In the genomic region with DNA sequence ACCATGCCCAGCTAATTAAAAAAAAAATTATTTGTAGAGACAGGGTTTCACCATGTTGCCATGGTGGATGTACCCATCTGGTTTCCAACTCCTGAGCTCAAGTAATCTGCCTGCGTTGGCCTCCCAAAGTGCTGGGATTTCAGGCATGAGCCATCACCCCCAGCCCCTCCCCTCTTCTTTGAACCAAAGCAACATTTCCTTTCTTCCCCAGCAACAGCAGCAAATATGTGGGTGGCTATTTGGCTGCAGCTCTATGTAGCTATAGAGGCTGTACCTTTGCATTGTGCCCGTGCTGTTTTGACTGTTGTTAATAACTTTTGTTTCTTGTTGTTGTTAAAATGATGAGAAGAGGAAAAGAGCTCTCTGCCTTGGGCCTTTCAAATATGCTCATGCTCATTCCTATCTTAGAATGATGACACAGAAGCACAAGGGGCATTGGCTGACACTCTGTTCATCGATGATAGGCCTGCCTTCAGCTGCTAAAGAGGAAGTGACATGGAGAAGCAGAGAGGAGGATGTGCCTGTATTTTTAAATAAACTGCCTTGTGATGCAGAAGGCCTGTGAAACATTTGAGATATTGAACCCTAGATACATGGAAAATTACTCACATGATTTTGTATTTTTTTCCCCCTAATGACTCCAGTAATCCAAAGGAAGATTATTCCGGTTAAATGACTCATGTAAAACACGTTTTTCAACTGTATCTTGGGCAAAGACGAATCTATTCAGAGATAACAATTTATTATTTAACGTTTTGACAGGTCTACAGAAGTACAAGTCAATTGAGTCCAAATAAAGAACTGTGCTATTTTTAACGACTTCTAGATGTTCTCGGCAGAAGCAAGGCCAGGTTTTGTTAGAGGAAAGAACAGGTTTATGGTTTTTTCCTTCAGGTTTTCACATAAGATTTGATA, we compare ENCODE assay signal across 10 cellular contexts. TPM values are rescaled to one million over a fixed set of nuclear protein-coding genes. Genes with fewer than 3 reads are reported as not detected.
DNase-seq lines count a peak whose midpoint lies in the region; ATAC-seq and TF ChIP-seq lines count a peak whose summit lies in the region.
"Had no signal": no experiment of that assay in that cellular context is flagged by ENCODE, and none has a peak within 500 bp of the region (broad histone marks: within the 10 kb centered on the region; RNA-seq: fewer than 3 reads in every experiment).

No MANE protein-coding gene starts in this region.

- ATAC-seq in HG02981 (IDR thresholded peaks at IDR 0.05; ENCODE audit: unreplicated experiment) = no peak

- no peaks in the 10 kb centered on the region for H3K36me3 Mint-ChIP-seq in dendritic cell treated with granulocyte-macrophage colony-stimulating factor and Interleukin-4, amounts not matched to agents 40 ng/mL and 50 ng/mL, for 4 days (ENCODE audit: low read depth)
- no peaks in the 10 kb centered on the region for H3K36me3 Mint-ChIP-seq in chondrocyte (ENCODE audit: low read depth)

- intact Hi-C loops in dendritic cell treated with granulocyte-macrophage colony-stimulating factor and Interleukin-4, amounts not matched to agents 40 ng/mL and 50 ng/mL, for 4 days (cut with micrococcal nuclease) = no loop called here

- H3K27ac Mint-ChIP-seq in dendritic cell treated with granulocyte-macrophage colony-stimulating factor and Interleukin-4, amounts not matched to agents 40 ng/mL and 50 ng/mL, for 4 days = peak overlapping the region; percentile 17
- H3K27ac Mint-ChIP-seq in chondrocyte (ENCODE audit: unreplicated experiment) = no peak overlapping the region

- DNase-seq in DMS153 (lab: John Stamatoyannopoulos, UW) (peak; percentile 65), NCI-H2227 treated with DMSO at 0.1 percent for 48 hours (lab: John Stamatoyannopoulos, UW) (peak; percentile 72), myocyte (ENCODE audit: low read depth) (peak; percentile 40), chondrocyte (ENCODE audit: low spot score) (no peak), NCI-H1105 treated with DMSO at 0.1 percent for 48 hours (lab: John Stamatoyannopoulos, UW) (no peak)
- no peak for DNase-seq in stimulated activated CD4-positive, alpha-beta T cell treated with anti-CD3 and anti-CD28 coated beads, Interleukin-15, amount 100 ng/mL, for 24 hours
- DNase-seq: activated naive CD4-positive, alpha-beta T cell treated with Interleukin-2 at 50 U/mL for 16 hours; NCI-H526 treated with DMSO at 0.1 percent for 48 hours had no signal

- no peak for TF ChIP-seq CTCF in chondrocyte (IDR thresholded peaks at IDR 0.05)

- peaks cover 17% of the 10 kb centered on the region for H3K4me1 Mint-ChIP-seq in dendritic cell treated with granulocyte-macrophage colony-stimulating factor and Interleukin-4, amounts not matched to agents 40 ng/mL and 50 ng/mL, for 4 days (ENCODE audit: low read depth)
- H3K4me1 Mint-ChIP-seq in chondrocyte (ENCODE audit: low read depth) = peaks cover 18% of the 10 kb centered on the region

- H3K4me3 Mint-ChIP-seq in dendritic cell treated with granulocyte-macrophage colony-stimulating factor and Interleukin-4, amounts not matched to agents 40 ng/mL and 50 ng/mL, for 4 days = no peak overlapping the region
- no peak overlapping the region for H3K4me3 Mint-ChIP-seq in chondrocyte (ENCODE audit: unreplicated experiment)

- H3K9me3 Mint-ChIP-seq in dendritic cell treated with granulocyte-macrophage colony-stimulating factor and Interleukin-4, amounts not matched to agents 40 ng/mL and 50 ng/mL, for 4 days = no peaks in the 10 kb centered on the region
- H3K9me3 Mint-ChIP-seq in chondrocyte (ENCODE audit: low read depth) = no peaks in the 10 kb centered on the region

- no peaks in the 10 kb centered on the region for H3K27me3 Mint-ChIP-seq in dendritic cell treated with granulocyte-macrophage colony-stimulating factor and Interleukin-4, amounts not matched to agents 40 ng/mL and 50 ng/mL, for 4 days
- no peaks in the 10 kb centered on the region for H3K27me3 Mint-ChIP-seq in chondrocyte (ENCODE audit: low read depth)

RNA-seq across cellular contexts. Expression of a gene that starts 20.5 kb away (rescaled TPM):
- total RNA-seq in myocyte = 25.3 and 30.4 TPM in 2 replicates
- polyA plus RNA-seq in myocyte (2012) = 13.2 TPM
- total RNA-seq in chondrocyte = 24.2 to 32.4 TPM (median 24.9 TPM) in 3 replicates

RNA-seq across cellular contexts. Expression of a gene that starts 52.5 kb away (rescaled TPM):
- total RNA-seq in myocyte (3.3 and 4.1 TPM in 2 replicates), chondrocyte (not detected in 3 replicates)
- 1.5 TPM for polyA plus RNA-seq in myocyte (2012)

Comparison
In these comparisons a context has a peak if more than half of its experiments do, and no peak if none do; other contexts are left out.
1. DNase-seq: peak in DMS153 (single experiment), NCI-H2227 treated with DMSO at 0.1 percent for 48 hours (single experiment) and myocyte (single experiment); none in stimulated activated CD4-positive, alpha-beta T cell treated with anti-CD3 and anti-CD28 coated beads, Interleukin-15, amount 100 ng/mL, for 24 hours (single experiment), chondrocyte (single experiment) and NCI-H1105 treated with DMSO at 0.1 percent for 48 hours (single experiment).